8 cellular contexts compared by ENCODE assay signal in the genomic region with DNA sequence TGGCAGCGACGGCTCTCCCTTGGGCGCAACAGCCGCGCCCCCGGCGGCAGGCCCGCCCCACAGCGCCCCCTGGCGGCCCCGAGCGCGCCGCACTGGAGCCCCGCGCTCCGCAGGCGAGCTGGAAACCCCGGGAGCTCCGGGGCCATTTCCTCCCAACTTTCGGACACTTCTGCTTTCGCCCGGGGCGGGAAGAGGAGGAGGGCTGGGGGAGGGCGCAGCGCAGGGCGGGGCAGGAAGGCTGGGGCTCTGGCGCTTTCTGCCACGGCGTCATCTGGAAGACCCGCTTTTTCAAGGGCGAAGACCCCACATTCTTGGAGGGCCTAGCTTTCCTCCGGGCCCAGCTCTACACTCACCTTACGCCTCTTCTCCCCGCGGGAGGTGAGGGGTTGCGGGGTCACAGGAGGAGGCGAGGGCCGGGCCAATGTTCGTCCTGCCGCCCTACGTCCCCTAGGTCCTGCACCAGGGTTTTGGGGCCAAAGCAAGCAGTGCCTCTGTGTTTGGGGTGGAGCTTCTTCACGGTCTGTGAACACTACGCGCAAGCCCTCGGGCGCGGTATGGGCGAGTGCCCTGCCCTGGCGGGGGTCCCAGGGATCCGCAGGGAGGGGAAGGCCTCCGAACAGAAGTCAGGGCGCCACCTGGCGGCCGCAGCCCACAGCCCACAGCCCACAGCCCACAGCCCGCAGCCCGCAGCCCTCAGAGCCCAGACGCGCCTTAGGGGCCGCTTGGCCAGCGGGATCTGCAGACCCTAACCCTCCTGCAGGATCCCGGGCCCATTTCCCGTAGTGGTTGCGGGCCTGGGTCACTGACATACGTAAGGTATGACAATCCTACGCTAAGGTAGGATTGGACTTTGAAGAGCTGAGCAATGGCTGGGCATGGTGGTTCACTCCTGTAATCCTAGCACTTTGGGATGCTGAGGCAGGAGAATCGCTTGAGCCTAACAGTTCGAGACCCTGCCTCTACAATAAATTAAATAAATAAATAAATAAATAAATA. TPM values are rescaled to one million over a fixed set of nuclear protein-coding genes. Genes with fewer than 3 reads are reported as not detected.
DNase-seq lines count a peak whose midpoint lies in the region; ATAC-seq and TF ChIP-seq lines count a peak whose summit lies in the region.

No MANE protein-coding gene starts in this region.

- TF ChIP-seq CTCF in HCT116 (IDR thresholded peaks at IDR 0.05 in 2 of 3, conservative IDR thresholded peaks at IDR 0.05 in 1 of 3; ENCODE audit: borderline replicate concordance in 1 of 3, insufficient read depth in 1 of 3, low read depth in 2 of 3, low read length in 2 of 3) (peak in 2 of 3 experiments; percentile 79 to 82; a peak in 4 of 6 replicates), MM.1S (IDR thresholded peaks at IDR 0.05; ENCODE audit: low read length) (peak; percentile 81), gastroesophageal sphincter (IDR thresholded peaks at IDR 0.05) (peak; percentile 86 to 95 (median 93))

- intact Hi-C loops in HCT116 (cut with micrococcal nuclease), result loop anchor here (1.0 to 5.0 kb wide), 7 partner anchors 53 to 728 kb away; a partner anchor contains a TSS
- intact Hi-C loops in activated naive CD4-positive, alpha-beta T cell treated with anti-CD3 and anti-CD28 coated beads for 36 hours (cut with micrococcal nuclease), result loop anchor here (1.0 to 5.0 kb wide), 9 partner anchors 82 to 847 kb away; a partner anchor contains a TSS

- CTCF ChIA-PET in HCT116 (lab: Charles Lee), result interaction anchor here (0.6 to 3.8 kb wide), 73 partner anchors 9 to 737 kb away, joined by 3 to 165 read pairs (median 4); a partner anchor contains a TSS
- CTCF ChIA-PET in activated naive CD4-positive, alpha-beta T cell treated with anti-CD3 and anti-CD28 coated beads for 36 hours (lab: Charles Lee), result interaction anchor here (0.5 to 8.6 kb wide), 101 partner anchors 8 to 846 kb away, joined by 3 to 192 read pairs (median 4); a partner anchor contains a TSS

- no peaks in the 10 kb centered on the region; the same call in 1 of the 2 replicates for H3F3A ChIP-seq in MM.1S (ENCODE audit: insufficient read depth, low read length)

- H3K9me3 ChIP-seq in HCT116 (ENCODE audit: control insufficient read depth in 1 of 2, insufficient read depth in 1 of 2, low read depth in 1 of 2, low read length in 2 of 2), result no peaks in the 10 kb centered on the region
- H3K9me3 ChIP-seq in MM.1S (replicated peaks; ENCODE audit: insufficient read depth, low read length), result no peaks in the 10 kb centered on the region
- no peaks in the 10 kb centered on the region for H3K9me3 ChIP-seq in SJSA1 (replicated peaks)
- no peaks in the 10 kb centered on the region for H3K9me3 ChIP-seq in gastroesophageal sphincter

- peaks cover 13 to 15% of the 10 kb centered on the region in 2 experiments; a peak in 3 of 4 replicates for H3K4me1 ChIP-seq in HCT116 (ENCODE audit: control insufficient read depth in 1 of 2, insufficient read depth in 2 of 2, low read length in 2 of 2)
- peaks cover 3% of the 10 kb centered on the region; the same call in 1 of the 2 replicates for H3K4me1 ChIP-seq in MM.1S (ENCODE audit: low read length)
- H3K4me1 ChIP-seq in SJSA1 (replicated peaks), result 0 out of 2 replicates have a peak, but pooled peaks cover 11% of the 10 kb centered on the region
- H3K4me1 ChIP-seq in gastroesophageal sphincter, result peaks cover 0 to 19% (median 0%) of the 10 kb centered on the region in 3 donors

- H3K36me3 Mint-ChIP-seq in activated naive CD4-positive, alpha-beta T cell treated with anti-CD3 and anti-CD28 coated beads for 36 hours (ENCODE audit: low read depth), result no peaks in the 10 kb centered on the region

- H3K27me3 Mint-ChIP-seq in activated naive CD4-positive, alpha-beta T cell treated with anti-CD3 and anti-CD28 coated beads for 36 hours (ENCODE audit: low read depth), result no peaks in the 10 kb centered on the region

- H2AFZ ChIP-seq in HCT116 (ENCODE audit: low read depth, low read length, poor library complexity, severe bottlenecking), result peak overlapping the region; percentile 91
- peak overlapping the region; percentile 95 for H2AFZ ChIP-seq in MM.1S (ENCODE audit: low read length)

- H3K9me2 ChIP-seq in HCT116 (ENCODE audit: insufficient read depth), result no peaks in the 10 kb centered on the region
- H3K9me2 ChIP-seq in MM.1S (replicated peaks; ENCODE audit: insufficient read depth, low read length), result no peaks in the 10 kb centered on the region

- no peak for TF ChIP-seq POLR2A in HCT116 (IDR thresholded peaks at IDR 0.05; ENCODE audit: borderline replicate concordance, extremely low read depth, insufficient read depth, insufficient read length)
- peak in 1 of 2 donors; percentile 44 for TF ChIP-seq POLR2A in gastroesophageal sphincter (IDR thresholded peaks at IDR 0.05)

- H3K79me2 ChIP-seq in HCT116 (ENCODE audit: insufficient read depth, low read length) (no peaks in the 10 kb centered on the region), MM.1S (ENCODE audit: low read length) (no peaks in the 10 kb centered on the region)

- peak overlapping the region; percentile 81 for H3K4me3 Mint-ChIP-seq in activated naive CD4-positive, alpha-beta T cell treated with anti-CD3 and anti-CD28 coated beads for 36 hours

- no peaks in the 10 kb centered on the region for H3K9me3 Mint-ChIP-seq in activated naive CD4-positive, alpha-beta T cell treated with anti-CD3 and anti-CD28 coated beads for 36 hours

- no peak for TF ChIP-seq EP300 in gastroesophageal sphincter (IDR thresholded peaks at IDR 0.05)

- ATAC-seq in HCT116, result peak; percentile 87
- ATAC-seq in gastroesophageal sphincter, result peak; percentile 95

- POLR2A ChIA-PET in HCT116 (lab: Charles Lee), result interaction anchor here (0.7 to 2.4 kb wide), 9 partner anchors 14 to 654 kb away, joined by 3 to 17 read pairs (median 3); a partner anchor contains a TSS

- H3K27ac Mint-ChIP-seq in activated naive CD4-positive, alpha-beta T cell treated with anti-CD3 and anti-CD28 coated beads for 36 hours, result peak overlapping the region; percentile 24

- H3K9ac ChIP-seq in HCT116 (ENCODE audit: low read length) (peak overlapping the region; percentile 69), MM.1S (ENCODE audit: low read length) (peak overlapping the region; percentile 50; the same call in 1 of the 2 replicates)

- RAD21 ChIA-PET in HCT116 (lab: Charles Lee; ENCODE audit: low non-redundant PET in 1 of 2, low total read pairs in 2 of 2, uncharacterized antibody in 2 of 2, unreplicated experiment in 2 of 2), result interaction anchor here (0.6 to 1.9 kb wide), 19 partner anchors 20 to 512 kb away, joined by 3 to 21 read pairs (median 4); a partner anchor contains a TSS

- H3K36me3 ChIP-seq in HCT116 (ENCODE audit: control insufficient read depth in 1 of 2, insufficient read depth in 2 of 2, low read length in 2 of 2), result no peaks in the 10 kb centered on the region
- no peaks in the 10 kb centered on the region for H3K36me3 ChIP-seq in MM.1S (replicated peaks; ENCODE audit: insufficient read depth, low read length)
- H3K36me3 ChIP-seq in SJSA1, result no peaks in the 10 kb centered on the region
- no peaks in the 10 kb centered on the region for H3K36me3 ChIP-seq in gastroesophageal sphincter

- H3K4me2 ChIP-seq in HCT116 (ENCODE audit: low read length) (peak overlapping the region; percentile 98), MM.1S (ENCODE audit: low read depth, low read length) (peak overlapping the region; percentile 85)

- H3K27me3 ChIP-seq in HCT116 (ENCODE audit: insufficient read depth, low read length), result no peaks in the 10 kb centered on the region
- no peaks in the 10 kb centered on the region for H3K27me3 ChIP-seq in MM.1S (replicated peaks; ENCODE audit: insufficient read depth, low read length)
- H3K27me3 ChIP-seq in SJSA1 (replicated peaks), result no peaks in the 10 kb centered on the region
- H3K27me3 ChIP-seq in gastroesophageal sphincter, result no peaks in the 10 kb centered on the region

- TF ChIP-seq RAD21 in HCT116 (IDR thresholded peaks at IDR 0.05; ENCODE audit: low read depth), result no peak

- BruUV-seq in HCT116 (replicated peaks; lab: Mats Ljungman, UMichigan), result no TSS peak

- H3K27ac ChIP-seq in HCT116 (ENCODE audit: low read depth, low read length), result peak overlapping the region; percentile 85
- H3K27ac ChIP-seq in MM.1S (ENCODE audit: low read length), result peak overlapping the region; percentile 8; the same call in 1 of the 2 replicates
- H3K27ac ChIP-seq in SJSA1, result peak overlapping the region; percentile 88
- H3K27ac ChIP-seq in gastroesophageal sphincter, result peak overlapping the region; percentile 72 to 97 (median 94)

- peaks cover 4% of the 10 kb centered on the region for H3K4me1 Mint-ChIP-seq in activated naive CD4-positive, alpha-beta T cell treated with anti-CD3 and anti-CD28 coated beads for 36 hours (ENCODE audit: low read depth)

- 0 to 11% methylated on average over 1 to 5 of the region's 68 CpGs for WGBS in gastroesophageal sphincter (ENCODE audit: low coverage in 1 of 2), 2 donors

- H3K4me3 ChIP-seq in HCT116 (replicated peaks in 1 of 2; ENCODE audit: low read depth in 1 of 2, low read length in 2 of 2), result peak overlapping the region; percentile 71 to 73
- H3K4me3 ChIP-seq in MM.1S (ENCODE audit: low read length), result peak overlapping the region; percentile 82
- peak overlapping the region; percentile 69 for H3K4me3 ChIP-seq in SJSA1
- H3K4me3 ChIP-seq in gastroesophageal sphincter, result peak overlapping the region; percentile 59 to 82

- DNase-seq in GDM1 (lab: John Stamatoyannopoulos, UW), result peak; percentile 89
- DNase-seq in HCT116 (ENCODE audit: low read depth, low spot score), result peak; percentile 61
- peak; percentile 89 for DNase-seq in MM.1S
- DNase-seq in SJSA1 (ENCODE audit: low read depth in 1 of 2, low spot score in 2 of 2), result peak; percentile 86 to 91
- peak; percentile 89 for DNase-seq in activated naive CD4-positive, alpha-beta T cell treated with anti-CD3 and anti-CD28 coated beads for 36 hours
- peak; percentile 13 to 93 (median 74) for DNase-seq in nucleus accumbens (lab: John Stamatoyannopoulos, UW)
- DNase-seq in superior temporal gyrus (ENCODE audit: extremely low spot score), result peak; percentile 83

- H4K20me1 ChIP-seq in HCT116 (ENCODE audit: insufficient read depth) (no peaks in the 10 kb centered on the region), MM.1S (ENCODE audit: insufficient read depth, low read length) (no peaks in the 10 kb centered on the region)

TF ChIP-seq in HCT116, 20 proteins besides CTCF, POLR2A, EP300 and RAD21 (continues in another document):
- TF ChIP-seq EZH2phosphoT487 (IDR thresholded peaks at IDR 0.05; ENCODE audit: borderline replicate concordance), result no peak

RNA-seq across cellular contexts. Expression of a gene that starts 31.1 kb away (rescaled TPM):
- total RNA-seq in HCT116 (2021; ENCODE audit: unreplicated experiment) (not detected), gastroesophageal sphincter (not detected)
- 0.07 TPM in 1 of 2 replicates, not detected in the other for polyA plus RNA-seq in HCT116 (2012)
- not detected in 2 replicates for total RNA-seq in SJSA1 (2014; rRNA removed; shearing (Covaris generic))
- not detected for total RNA-seq in activated naive CD4-positive, alpha-beta T cell treated with anti-CD3 and anti-CD28 coated beads for 36 hours

RNA-seq across cellular contexts. Expression of a gene that starts 31.2 kb away (rescaled TPM):
- 0.93 TPM for total RNA-seq in HCT116 (2021; ENCODE audit: unreplicated experiment)
- 0.06 and 0.27 TPM in 2 replicates for polyA plus RNA-seq in HCT116 (2012)
- not detected in 2 replicates for total RNA-seq in SJSA1 (2014; rRNA removed; shearing (Covaris generic))
- total RNA-seq in activated naive CD4-positive, alpha-beta T cell treated with anti-CD3 and anti-CD28 coated beads for 36 hours, result not detected
- under 1 TPM in 1 of 4 donors, not detected in 3; 0.15 TPM for total RNA-seq in gastroesophageal sphincter

Comparison
In these comparisons a context has a peak if more than half of its experiments do, and no peak if none do; other contexts are left out.
1. Peak in every context shown above with its lines: DNase-seq, ATAC-seq, H3K4me3 ChIP-seq and H3K27ac ChIP-seq.
2. H3K27ac ChIP-seq: peak in every context shown above with its lines; median percentile 94 in gastroesophageal sphincter; 88 in SJSA1; 85 in HCT116; 8 in MM.1S.